In the genomic region with DNA sequence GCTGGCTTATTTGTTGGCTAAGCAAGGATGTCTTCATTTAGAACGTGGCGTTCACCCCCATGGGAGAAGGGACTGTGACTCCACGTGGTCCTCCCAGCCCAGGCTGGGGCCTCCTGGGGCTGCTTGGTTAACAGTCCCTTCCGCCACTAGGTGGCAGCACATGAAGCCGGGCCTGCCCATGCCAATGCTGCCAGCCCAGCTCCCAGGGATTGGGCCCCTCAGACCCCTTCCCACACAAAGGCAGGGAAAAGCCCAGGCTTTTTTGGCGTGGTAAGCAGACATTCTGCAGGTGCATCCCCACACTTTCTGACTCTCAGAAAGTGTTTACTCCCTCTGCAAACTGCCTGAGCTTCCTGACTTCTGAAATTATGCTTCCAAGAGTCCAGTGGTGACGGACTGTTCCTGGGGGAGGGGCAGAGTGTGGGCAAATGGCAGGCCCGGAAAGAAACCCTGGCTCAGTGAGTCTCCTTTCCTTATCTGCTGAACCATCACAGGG, we compare ENCODE assay signal across 8 cellular contexts. TPM values are rescaled to one million over a fixed set of nuclear protein-coding genes. Genes with fewer than 3 reads are reported as not detected.
A peak's percentile ranks its signal among the peaks of the same experiment; 100 is the strongest.
DNase-seq lines count a peak whose midpoint lies in the region; ATAC-seq, FAIRE-seq and TF ChIP-seq lines count a peak whose summit lies in the region.

No MANE protein-coding gene starts in this region.

- no peak for FAIRE-seq in astrocyte (lab: Jason Lieb, UNC)

- no peaks in the 10 kb centered on the region for H3K27me3 Mint-ChIP-seq in astrocyte (ENCODE audit: low read depth, unreplicated experiment)

- TF ChIP-seq CTCF in Loucy (conservative IDR thresholded peaks at IDR 0.05; ENCODE audit: low read length) = peak; percentile 86
- TF ChIP-seq CTCF in astrocyte (IDR thresholded peaks at IDR 0.05; ENCODE audit: insufficient read depth, low read depth, low read length) = peak; percentile 79
- peak; percentile 83 for TF ChIP-seq CTCF in smooth muscle cell (IDR thresholded peaks at IDR 0.05; ENCODE audit: borderline replicate concordance, insufficient read depth, poor library complexity, severe bottlenecking)

- peak; percentile 47 for DNase-seq in GDM1 (lab: John Stamatoyannopoulos, UW)
- DNase-seq in T-helper 9 cell = peak; percentile 89
- no peak for DNase-seq in astrocyte (ENCODE audit: low read depth)
- peak; percentile 35 to 67 for DNase-seq in hippocampal formation (lab: John Stamatoyannopoulos, UW)
- DNase-seq in smooth muscle cell (lab: John Stamatoyannopoulos, UW; ENCODE audit: unreplicated experiment) = peak; percentile 60

- peaks cover 3% of the 10 kb centered on the region for H3K36me3 Mint-ChIP-seq in astrocyte (ENCODE audit: low read depth, unreplicated experiment)

- no peaks in the 10 kb centered on the region for H3K9me2 ChIP-seq in Loucy (replicated peaks; ENCODE audit: low read depth, low read length)

- H3K27me3 ChIP-seq in Loucy (ENCODE audit: insufficient read depth, low read length, poor library complexity, severe bottlenecking) (no peaks in the 10 kb centered on the region), astrocyte (ENCODE audit: insufficient read depth, low read length) (peaks cover 6% of the 10 kb centered on the region), smooth muscle cell (ENCODE audit: low read depth) (no peaks in the 10 kb centered on the region)

- H2AFZ ChIP-seq in Loucy (ENCODE audit: low read length) (no peak overlapping the region), astrocyte (ENCODE audit: low read depth, low read length) (no peak overlapping the region), smooth muscle cell (ENCODE audit: low read depth) (no peak overlapping the region)

- WGBS in smooth muscle cell (ENCODE audit: low lambda C conversion rate) = 26% methylated on average over 8 of the region's 8 CpGs

- H3K79me2 ChIP-seq in Loucy (ENCODE audit: insufficient read depth, low read length) (peaks cover 19% of the 10 kb centered on the region), astrocyte (ENCODE audit: insufficient read depth, low read length) (peaks cover 32% of the 10 kb centered on the region), smooth muscle cell (ENCODE audit: low read depth) (peaks cover 4% of the 10 kb centered on the region)

- H3K36me3 ChIP-seq in Loucy (ENCODE audit: insufficient read depth, low read length) (peaks cover 3% of the 10 kb centered on the region; the same call in 1 of the 2 replicates), astrocyte (ENCODE audit: insufficient read depth, low read length) (no peaks in the 10 kb centered on the region), smooth muscle cell (ENCODE audit: low read depth) (no peaks in the 10 kb centered on the region)

- no peaks in the 10 kb centered on the region for H3F3A ChIP-seq in Loucy (ENCODE audit: low read depth)
- peaks cover 4% of the 10 kb centered on the region for H3F3A ChIP-seq in smooth muscle cell (ENCODE audit: low read depth)

- H3K4me1 ChIP-seq in Loucy (ENCODE audit: insufficient read depth, low read length, poor library complexity, severe bottlenecking) (peaks cover 27% of the 10 kb centered on the region), astrocyte (ENCODE audit: insufficient read depth, low read length) (peaks cover 21% of the 10 kb centered on the region), smooth muscle cell (ENCODE audit: low read depth) (peaks cover 15% of the 10 kb centered on the region)

- no peak overlapping the region for H3K4me3 Mint-ChIP-seq in astrocyte (ENCODE audit: unreplicated experiment)

- H3K4me1 Mint-ChIP-seq in astrocyte (ENCODE audit: low read depth, unreplicated experiment) = peaks cover 11% of the 10 kb centered on the region

- no peaks in the 10 kb centered on the region for H3K9me3 Mint-ChIP-seq in astrocyte (ENCODE audit: unreplicated experiment)

- H3K4me2 ChIP-seq in Loucy (ENCODE audit: low read depth, low read length, poor library complexity, severe bottlenecking) = no peak overlapping the region
- no peak overlapping the region for H3K4me2 ChIP-seq in astrocyte (ENCODE audit: low read length)
- no peak overlapping the region for H3K4me2 ChIP-seq in smooth muscle cell

- H3K9me3 ChIP-seq in Loucy (ENCODE audit: insufficient read depth, low read depth, low read length) (no peaks in the 10 kb centered on the region), astrocyte (ENCODE audit: insufficient read depth, low read depth, low read length) (no peaks in the 10 kb centered on the region), smooth muscle cell (replicated peaks; ENCODE audit: low read depth) (no peaks in the 10 kb centered on the region)

- H3K4me3 ChIP-seq in Loucy (ENCODE audit: low read length, poor library complexity, severe bottlenecking) (no peak overlapping the region), astrocyte (ENCODE audit: insufficient read depth, low read depth, low read length) (no peak overlapping the region), smooth muscle cell (no peak overlapping the region)

- H3K27ac ChIP-seq in astrocyte (ENCODE audit: low read depth, low read length) (no peak overlapping the region), smooth muscle cell (ENCODE audit: low read depth) (no peak overlapping the region)

- ATAC-seq in HG03196 (IDR thresholded peaks at IDR 0.05; ENCODE audit: unreplicated experiment) = no peak
- ATAC-seq in GM21423 (IDR thresholded peaks at IDR 0.05; ENCODE audit: unreplicated experiment) = no peak

- peaks cover 38% of the 10 kb centered on the region for H4K20me1 ChIP-seq in Loucy (ENCODE audit: insufficient read depth, low read length, poor library complexity, severe bottlenecking)
- peaks cover 62% of the 10 kb centered on the region for H4K20me1 ChIP-seq in astrocyte (ENCODE audit: insufficient read depth, low read length)
- H4K20me1 ChIP-seq in smooth muscle cell (ENCODE audit: low read depth) = peaks cover 62% of the 10 kb centered on the region

- no peak overlapping the region for H3K27ac Mint-ChIP-seq in astrocyte (ENCODE audit: unreplicated experiment)

- no peak overlapping the region for H3K9ac ChIP-seq in Loucy (ENCODE audit: low read depth, low read length, poor library complexity, severe bottlenecking)
- H3K9ac ChIP-seq in astrocyte (ENCODE audit: low read length) = no peak overlapping the region
- no peak overlapping the region for H3K9ac ChIP-seq in smooth muscle cell (ENCODE audit: low read depth)

RNA-seq across cellular contexts. Expression of gene CBX6, which starts 3.1 kb away (rescaled TPM):
- 34.9 and 38.9 TPM in 2 replicates for total RNA-seq in astrocyte
- total RNA-seq in smooth muscle cell = 11.6 and 13.5 TPM in 2 replicates
- 23.9 and 27.4 TPM in 2 replicates for polyA plus RNA-seq in smooth muscle cell

RNA-seq across cellular contexts. Expression of gene NPTXR, which starts 25.1 kb away (rescaled TPM):
- total RNA-seq in astrocyte (5.1 and 5.4 TPM in 2 replicates), smooth muscle cell (1.3 and 2.0 TPM in 2 replicates)
- polyA plus RNA-seq in smooth muscle cell = 3.2 and 3.9 TPM in 2 replicates
